25 cellular contexts compared by ENCODE assay signal in the genomic region with DNA sequence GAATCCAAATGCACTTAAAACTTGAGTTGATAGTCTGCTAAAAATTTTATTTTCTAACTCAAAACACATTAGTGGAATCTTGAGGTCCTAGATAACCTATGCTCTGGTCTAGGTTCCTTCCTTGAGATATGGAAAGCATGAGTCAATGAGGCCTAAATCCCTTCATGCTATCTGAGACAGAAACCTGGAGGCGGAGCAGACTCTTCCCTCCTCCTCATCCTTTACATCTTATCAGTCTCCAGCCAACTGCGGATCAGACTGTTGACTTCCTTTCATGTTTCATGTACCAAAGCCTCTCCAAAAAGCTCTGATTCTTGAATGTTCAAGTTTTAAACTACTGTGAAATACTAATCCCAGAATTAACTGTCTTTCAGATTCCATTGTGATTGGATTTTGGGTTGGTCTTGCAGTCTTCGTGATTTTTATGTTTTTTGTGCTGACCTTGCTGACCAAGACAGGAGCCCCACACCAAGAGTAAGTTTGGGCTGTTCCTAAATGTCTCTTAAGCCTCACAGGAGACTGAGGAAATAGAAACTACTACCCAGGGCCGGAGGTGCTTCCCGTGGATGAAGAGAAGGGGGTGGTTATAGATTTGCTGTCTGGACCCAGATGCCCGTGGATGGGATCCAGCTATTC. TPM values are rescaled to one million over a fixed set of nuclear protein-coding genes. Genes with fewer than 3 reads are reported as not detected.
"Had no signal": no experiment of that assay in that cellular context is flagged by ENCODE, and none has a peak within 500 bp of the region (broad histone marks: within the 10 kb centered on the region; RNA-seq: fewer than 3 reads in every experiment).

No MANE protein-coding gene starts in this region.

- H3K36me3 Mint-ChIP-seq: activated naive CD8-positive, alpha-beta T cell; naive B cell; stimulated activated naive B cell treated with anti-CD40 and anti-IgM and Interleukin-4, amounts not matched to agents 10 μg/mL and 1 μg/mL and 100 μg/mL, for 72 hours had no signal

- ATAC-seq: activated CD8-positive, alpha-beta T cell treated with anti-CD3 and anti-CD28 coated beads, Interleukin-2, amount 10 ng/mL, durations not matched to agents 7 days and 5 days; activated T-cell treated with anti-CD3 and anti-CD28 coated beads, Interleukin-2, amount 50 U/mL, for 72 hours; gastrocnemius medialis; left colon; stimulated activated naive B cell treated with anti-CD40 and anti-IgM and Interleukin-4, amounts not matched to agents 10 μg/mL and 1 μg/mL and 100 μg/mL, for 72 hours had no signal

- H3K36me3 ChIP-seq: gastrocnemius medialis, heart left ventricle, neutrophil, uterus had no signal

- H3K4me3 Mint-ChIP-seq: activated B cell treated with CpG ODN at 0.5 μM for 24 hours; activated CD4-positive, alpha-beta T cell treated with anti-CD3 and anti-CD28 coated beads, Interleukin-2, amount 10 ng/mL, durations not matched to agents 24 days and 14 days; activated CD8-positive, alpha-beta T cell treated with anti-CD3 and anti-CD28 coated beads, Interleukin-2, amount 10 ng/mL, durations not matched to agents 7 days and 5 days; activated naive CD8-positive, alpha-beta T cell; activated T-cell treated with anti-CD3 and anti-CD28 coated beads, Interleukin-2, amount 50 U/mL, for 72 hours; naive B cell; stimulated activated naive B cell treated with anti-CD40 and anti-IgM and Interleukin-4, amounts not matched to agents 10 μg/mL and 1 μg/mL and 100 μg/mL, for 72 hours had no signal

- H3K9me3 Mint-ChIP-seq: activated B cell treated with CpG ODN at 0.5 μM for 24 hours; activated CD4-positive, alpha-beta T cell treated with anti-CD3 and anti-CD28 coated beads, Interleukin-2, amount 10 ng/mL, durations not matched to agents 24 days and 14 days; activated T-cell treated with anti-CD3 and anti-CD28 coated beads, Interleukin-2, amount 50 U/mL, for 72 hours; naive B cell had no signal

- H3K4me3 ChIP-seq: gastrocnemius medialis, heart left ventricle, lung, tibial artery, uterus had no signal

- H3K9ac ChIP-seq: parathyroid adenoma had no signal

- H3K27ac ChIP-seq: epithelial cell of prostate, gastrocnemius medialis, heart left ventricle, neutrophil, parathyroid adenoma, tibial artery, uterus had no signal

- H3K4me1 Mint-ChIP-seq: activated B cell treated with CpG ODN at 0.5 μM for 24 hours; activated CD4-positive, alpha-beta T cell treated with anti-CD3 and anti-CD28 coated beads, Interleukin-2, amount 10 ng/mL, durations not matched to agents 24 days and 14 days; naive B cell; stimulated activated naive B cell treated with anti-CD40 and anti-IgM and Interleukin-4, amounts not matched to agents 10 μg/mL and 1 μg/mL and 100 μg/mL, for 72 hours had no signal

- H3K27me3 Mint-ChIP-seq: activated CD4-positive, alpha-beta T cell treated with anti-CD3 and anti-CD28 coated beads, Interleukin-2, amount 10 ng/mL, durations not matched to agents 24 days and 14 days; activated naive CD8-positive, alpha-beta T cell; naive B cell; stimulated activated naive B cell treated with anti-CD40 and anti-IgM and Interleukin-4, amounts not matched to agents 10 μg/mL and 1 μg/mL and 100 μg/mL, for 72 hours had no signal

- H3K79me2 ChIP-seq: parathyroid adenoma had no signal

- H3K27me3 ChIP-seq: gastrocnemius medialis, neutrophil, tibial artery, uterus had no signal

- H3K4me1 ChIP-seq: gastrocnemius medialis, parathyroid adenoma, uterus had no signal

- H3K27ac Mint-ChIP-seq: activated B cell treated with CpG ODN at 0.5 μM for 24 hours; activated CD4-positive, alpha-beta T cell treated with anti-CD3 and anti-CD28 coated beads, Interleukin-2, amount 10 ng/mL, durations not matched to agents 24 days and 14 days; activated CD8-positive, alpha-beta T cell treated with anti-CD3 and anti-CD28 coated beads, Interleukin-2, amount 10 ng/mL, durations not matched to agents 7 days and 5 days; activated naive CD8-positive, alpha-beta T cell; activated T-cell treated with anti-CD3 and anti-CD28 coated beads, Interleukin-2, amount 50 U/mL, for 72 hours; naive B cell; stimulated activated naive B cell treated with anti-CD40 and anti-IgM and Interleukin-4, amounts not matched to agents 10 μg/mL and 1 μg/mL and 100 μg/mL, for 72 hours had no signal

- DNase-seq: activated B cell treated with CpG ODN at 0.5 μM for 24 hours; activated CD4-positive, alpha-beta T cell treated with anti-CD3 and anti-CD28 coated beads, Interleukin-2, amount 10 ng/mL, durations not matched to agents 24 days and 14 days; activated CD8-positive, alpha-beta memory T cell treated with anti-CD3 and anti-CD28 coated beads, Interleukin-2, amount 50 U/mL, for 4 hours; activated CD8-positive, alpha-beta T cell treated with anti-CD3 and anti-CD28 coated beads, Interleukin-2, amount 10 ng/mL, durations not matched to agents 7 days and 5 days; activated gamma-delta T cell treated with Interleukin-2 at 50 U/mL for 16 hours; activated T-cell treated with anti-CD3 and anti-CD28 coated beads, Interleukin-2, amount 50 U/mL, for 72 hours; anterior cingulate cortex; cerebellar nuclear complex; effector CD8-positive, alpha-beta T cell; gastrocnemius medialis; heart left ventricle; left colon; naive B cell; retina; stimulated activated CD4-positive, alpha-beta T cell treated with anti-CD3 and anti-CD28 coated beads, Interleukin-4, amount 100 ng/mL, for 1 hour; stimulated activated naive B cell treated with anti-CD40 and anti-IgM and Interleukin-4, amounts not matched to agents 10 μg/mL and 1 μg/mL and 100 μg/mL, for 72 hours; T-helper 1 cell; T1000; tibial artery; uterus had no signal

RNA-seq across cellular contexts. Expression of gene MRAP2, which starts 29.1 kb away (rescaled TPM):
- total RNA-seq: activated B cell treated with CpG ODN at 0.5 μM for 24 hours; activated CD4-positive, alpha-beta T cell treated with anti-CD3 and anti-CD28 coated beads, Interleukin-2, amount 10 ng/mL, durations not matched to agents 24 days and 14 days; activated CD8-positive, alpha-beta T cell treated with anti-CD3 and anti-CD28 coated beads, Interleukin-2, amount 10 ng/mL, durations not matched to agents 7 days and 5 days; activated T-cell treated with anti-CD3 and anti-CD28 coated beads, Interleukin-2, amount 50 U/mL, for 72 hours had no signal
